ENCODE assay signal across 26 cellular contexts in genomic region chr11:97079244-97079643, GRCh38.
"Had no signal": no experiment of that assay in that cellular context is flagged by ENCODE, and none has a peak within 500 bp of the region (broad histone marks: within the 10 kb centered on the region; RNA-seq: fewer than 3 reads in every experiment).

No MANE protein-coding gene starts in this region.

- H3K27ac ChIP-seq: dorsolateral prefrontal cortex, epithelial cell of prostate, gastrocnemius medialis, lower lobe of right lung, prostate gland, right atrium auricular region, suprapubic skin, transverse colon, upper lobe of right lung, uterus had no signal

- H3K4me3 ChIP-seq: dorsolateral prefrontal cortex, gastrocnemius medialis, lower lobe of right lung, prostate gland, right atrium auricular region, smooth muscle cell, suprapubic skin, transverse colon, upper lobe of right lung, uterus had no signal

- H3K36me3 ChIP-seq: gastrocnemius medialis, lower lobe of right lung, prostate gland, right atrium auricular region, suprapubic skin, transverse colon, upper lobe of right lung, uterus had no signal

- H3K27me3 ChIP-seq: dorsolateral prefrontal cortex, gastrocnemius medialis, right atrium auricular region, suprapubic skin, transverse colon, upper lobe of right lung, uterus had no signal

- FAIRE-seq: keratinocyte had no signal

- H3K9me3 ChIP-seq: gastrocnemius medialis, lower lobe of right lung, prostate gland, right atrium auricular region, transverse colon, upper lobe of right lung, uterus had no signal

- H3K4me1 ChIP-seq: gastrocnemius medialis, lower lobe of right lung, prostate gland, right atrium auricular region, suprapubic skin, transverse colon, upper lobe of right lung, uterus had no signal

- DNase-seq: dorsolateral prefrontal cortex; effector CD8-positive, alpha-beta T cell; endodermal cell; foreskin fibroblast; gastrocnemius medialis; head of caudate nucleus; left ventricle myocardium superior; lower lobe of right lung; naive thymus-derived CD8-positive, alpha-beta T cell; nephron progenitor cell; nucleus accumbens; stimulated activated CD4-positive, alpha-beta T cell treated with anti-CD3 and anti-CD28 coated beads, Interleukin-12 subunit alpha, Interleukin-12 subunit beta, amount 100 ng/mL, for 4 hours; stimulated activated CD4-positive, alpha-beta T cell treated with anti-CD3 and anti-CD28 coated beads, Interleukin-1b, Interleukin-23, amount 100 ng/mL, for 48 hours; stimulated activated CD4-positive, alpha-beta T cell treated with anti-CD3 and anti-CD28 coated beads, Interleukin-4, amount 100 ng/mL, for 4 hours; transverse colon; upper lobe of right lung; uterus had no signal

- ATAC-seq: esophagus mucosa; gastrocnemius medialis; left ventricle myocardium superior; lower lobe of right lung; naive thymus-derived CD8-positive, alpha-beta T cell; sciatic nerve; stimulated activated memory B cell treated with anti-CD40 and anti-IgM and Interleukin-4, amounts not matched to agents 10 μg/mL and 1 μg/mL and 100 μg/mL, for 72 hours; upper lobe of right lung had no signal

- H3K4me2 ChIP-seq: smooth muscle cell had no signal
